In the genomic region with DNA sequence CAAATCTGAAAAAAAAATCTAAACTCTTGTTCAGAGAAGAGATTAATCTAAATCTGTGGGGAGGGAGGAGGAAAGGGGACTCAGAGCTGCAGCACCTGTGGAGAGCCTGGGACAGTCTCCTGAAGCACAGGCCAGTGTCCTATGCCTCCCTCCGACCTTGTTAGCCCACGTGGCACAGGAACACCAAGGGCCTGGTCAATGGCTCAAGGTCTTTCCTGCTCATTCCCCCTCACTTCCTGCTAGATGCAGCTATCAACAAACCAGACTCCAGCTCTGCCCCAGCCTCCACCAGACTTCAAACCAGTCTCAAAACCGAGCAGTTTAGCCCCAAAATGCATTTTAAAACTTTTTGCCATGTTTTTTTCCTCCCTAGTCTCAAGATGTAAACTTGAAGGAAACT, we compare ENCODE assay signal across 26 cellular contexts. TPM values are rescaled to one million over a fixed set of nuclear protein-coding genes. Genes with fewer than 3 reads are reported as not detected.
DNase-seq lines count a peak whose midpoint lies in the region; ATAC-seq, FAIRE-seq and TF ChIP-seq lines count a peak whose summit lies in the region.
"Had no signal": no experiment of that assay in that cellular context is flagged by ENCODE, and none has a peak within 500 bp of the region (broad histone marks: within the 10 kb centered on the region; RNA-seq: fewer than 3 reads in every experiment).

No MANE protein-coding gene starts in this region.

- H3K56ac ChIP-seq in H1 (replicated peaks; ENCODE audit: insufficient read length, low read depth, low read length) = no peak overlapping the region

- no peak overlapping the region for H2BK12ac ChIP-seq in H1 (ENCODE audit: low read depth, low read length)

- FAIRE-seq in H1 (lab: Jason Lieb, UNC) = no peak
- FAIRE-seq: A204.1, GM12891, GM18507, H54 had no signal

- no peak overlapping the region for H4K91ac ChIP-seq in H1 (replicated peaks; ENCODE audit: insufficient read length, low read length)

- POLR2A ChIA-PET in H1 (lab: Charles Lee; ENCODE audit: partially characterized antibody) = no interaction called here

- H3K27me3 ChIP-seq in H1 (replicated peaks in 1 of 4; ENCODE audit: control insufficient read depth in 3 of 4, extremely low read depth in 1 of 4, insufficient read depth in 3 of 4, low read length in 3 of 4) = no peaks in the 10 kb centered on the region
- H3K27me3 ChIP-seq: BLaER1 had no signal

- H3K79me2 ChIP-seq in H1 (ENCODE audit: control insufficient read depth in 1 of 2, insufficient read depth in 2 of 2, low read length in 2 of 2) = no peaks in the 10 kb centered on the region

- H3K27ac ChIP-seq in 22Rv1 (peak overlapping the region; percentile 25; the same call in 1 of the 2 replicates), H1 (ENCODE audit: low read depth, low read length) (no peak overlapping the region)
- H3K27ac ChIP-seq: BLaER1, HL-60 had no signal

- no peaks in the 10 kb centered on the region for H3K23me2 ChIP-seq in H1 (ENCODE audit: low read depth, low read length)

- no peak overlapping the region for H3K18ac ChIP-seq in H1 (ENCODE audit: extremely low read depth, low read length)

- WGBS in H1 (ENCODE audit: extremely low coverage in 1 of 2, insufficient coverage in 1 of 2, insufficient read length in 1 of 2, insufficient replicate concordance in 2 of 2, low coverage in 1 of 2, low lambda C conversion rate in 2 of 2, missing lambda C conversion rate in 1 of 2), 2 experiments = 94% methylated on average over 3 of the region's 3 CpGs; no CpG with 5 or more reads in 1 of the 2 experiments

- no peak overlapping the region for H4K5ac ChIP-seq in H1 (ENCODE audit: insufficient read length, low read depth, low read length)

- 0 out of 2 replicates have a peak overlapping the region, but pooled peaks have one; percentile 38 for H4K8ac ChIP-seq in H1 (ENCODE audit: extremely low read depth, insufficient read depth, low read length)

- no peak for TF ChIP-seq RAD21 in H1 (IDR thresholded peaks at IDR 0.05 in 1 of 2, conservative IDR thresholded peaks at IDR 0.05 in 1 of 2; ENCODE audit: low read depth in 2 of 2, low read length in 2 of 2)

- H3K9me3 Mint-ChIP-seq in HFFc6 = peaks cover 16% of the 10 kb centered on the region; the same call in 1 of the 2 replicates

- no peaks in the 10 kb centered on the region for H3K4me1 ChIP-seq in H1 (replicated peaks in 1 of 4; ENCODE audit: control insufficient read depth in 3 of 4, insufficient read depth in 4 of 4, low read length in 3 of 4)
- H3K4me1 ChIP-seq: BLaER1 had no signal

- DNase-seq in HFFc6 = no peak
- no peak for DNase-seq in H1 (ENCODE audit: low read depth in 1 of 2, low spot score in 2 of 2)
- DNase-seq in mucosa of gallbladder (ENCODE audit: low spot score) = peak; percentile 51
- DNase-seq in glomerular visceral epithelial cell (ENCODE audit: extremely low spot score) = no peak
- DNase-seq in activated CD4-positive, CD25-positive, alpha-beta regulatory T cell (lab: John Stamatoyannopoulos, UW) = no peak
- DNase-seq: CD8-positive, alpha-beta T cell; KG1; MV-4-11; NCI-H1105 treated with DMSO at 0.1 percent for 48 hours; NCI-H2029 treated with DMSO at 0.1 percent for 48 hours; NCI-H2171; NCI-H524 treated with DMSO at 0.1 percent for 48 hours; OCI-M1; Right ventricle myocardium superior had no signal

- H3K79me1 ChIP-seq in H1 (ENCODE audit: low read depth, low read length) = no peaks in the 10 kb centered on the region

- no peak overlapping the region for H3K4me2 ChIP-seq in H1 (ENCODE audit: insufficient read depth in 1 of 2, low read depth in 2 of 2, low read length in 2 of 2)
- H3K4me2 ChIP-seq: BLaER1 had no signal

- TF ChIP-seq POLR2A in H1 (IDR thresholded peaks at IDR 0.05; ENCODE audit: control extremely low read depth in 1 of 2, low read depth in 2 of 2, low read length in 2 of 2) = no peak

- no peak overlapping the region for H3K23ac ChIP-seq in H1 (ENCODE audit: insufficient read length)

- H3K14ac ChIP-seq in H1 (ENCODE audit: insufficient read length) = no peak overlapping the region

- H2BK120ac ChIP-seq in H1 (replicated peaks; ENCODE audit: low read depth, low read length) = no peak overlapping the region

- H3K27ac Mint-ChIP-seq in HFFc6 = 0 out of 2 replicates have a peak overlapping the region, but pooled peaks have one; percentile 11
- H3K27ac Mint-ChIP-seq: CD8-positive, alpha-beta T cell had no signal

- H3K36me3 Mint-ChIP-seq in HFFc6 (ENCODE audit: low read depth) = peaks cover 9% of the 10 kb centered on the region
- H3K36me3 Mint-ChIP-seq: CD8-positive, alpha-beta T cell had no signal

- H3K9ac ChIP-seq in H1 (replicated peaks in 1 of 4; ENCODE audit: extremely low read depth in 1 of 4, low read depth in 3 of 4, low read length in 3 of 4) = no peak overlapping the region
- H3K9ac ChIP-seq: BLaER1 had no signal

- no peak overlapping the region for H2AK5ac ChIP-seq in H1 (ENCODE audit: low read depth, low read length)

- TF ChIP-seq CTCF in 22Rv1 (IDR thresholded peaks at IDR 0.05) (no peak), HFFc6 (IDR thresholded peaks at IDR 0.05) (no peak), H1 (IDR thresholded peaks at IDR 0.05; ENCODE audit: control extremely low read depth in 1 of 3, insufficient read depth in 1 of 3, low read depth in 1 of 3, low read length in 3 of 3) (no peak)

- H3K4me3 ChIP-seq in H1 (ENCODE audit: extremely low read depth in 1 of 4, insufficient read depth in 2 of 4, low read depth in 3 of 4, low read length in 4 of 4) = no peak overlapping the region
- H3K4me3 ChIP-seq: BLaER1 had no signal

- H4K20me1 ChIP-seq in H1 (replicated peaks in 1 of 2; ENCODE audit: control insufficient read depth in 1 of 2, insufficient read depth in 2 of 2, low read length in 2 of 2) = no peaks in the 10 kb centered on the region
- H4K20me1 ChIP-seq: BLaER1 had no signal

- no peaks in the 10 kb centered on the region; a peak in 2 of 8 replicates for H3K36me3 ChIP-seq in H1 (ENCODE audit: control insufficient read depth in 2 of 4, insufficient read depth in 4 of 4, low read length in 3 of 4)
- H3K36me3 ChIP-seq: BLaER1 had no signal

- TF ChIP-seq EP300 in H1 (IDR thresholded peaks at IDR 0.05; ENCODE audit: borderline replicate concordance in 1 of 2, low read depth in 2 of 2, low read length in 2 of 2) = no peak

- no peak overlapping the region for H3K4ac ChIP-seq in H1 (replicated peaks; ENCODE audit: insufficient read length, low read depth, low read length)

- CTCF ChIA-PET in H1 (lab: Charles Lee; ENCODE audit: partially characterized antibody) = interaction anchor here (1.1 to 1.4 kb wide), 2 partner anchors 9 to 364 kb away, joined by 3 to 4 read pairs; no protein-coding TSS in a partner anchor

- H3K9me3 ChIP-seq in H1 (ENCODE audit: insufficient read depth in 2 of 2, low read depth in 1 of 2, low read length in 1 of 2) = peaks cover 15 to 19% of the 10 kb centered on the region in 2 experiments

- no peak overlapping the region for H3K4me3 Mint-ChIP-seq in HFFc6
- H3K4me3 Mint-ChIP-seq: CD8-positive, alpha-beta T cell had no signal

- H2BK5ac ChIP-seq in H1 (ENCODE audit: low read depth, low read length) = no peak overlapping the region

- no peak for ATAC-seq in GM18870 (IDR thresholded peaks at IDR 0.05; ENCODE audit: unreplicated experiment)
- ATAC-seq in HG03280 (IDR thresholded peaks at IDR 0.05; ENCODE audit: unreplicated experiment) = no peak
- ATAC-seq: CD8-positive, alpha-beta T cell had no signal

- peaks cover 9% of the 10 kb centered on the region for H3K4me1 Mint-ChIP-seq in HFFc6 (ENCODE audit: low read depth)

- H2BK20ac ChIP-seq in H1 (ENCODE audit: low read length) = no peak overlapping the region

- peaks cover 1% of the 10 kb centered on the region; the same call in 1 of the 2 replicates for H3K27me3 Mint-ChIP-seq in HFFc6 (ENCODE audit: insufficient read depth)

- no peak overlapping the region for H2BK15ac ChIP-seq in H1 (ENCODE audit: low read length)

- no peak overlapping the region for H2AFZ ChIP-seq in H1 (ENCODE audit: low read length)

TF ChIP-seq in H1, 55 proteins besides CTCF, POLR2A, EP300 and RAD21:
- no peak for TF ChIP-seq KDM4A (IDR thresholded peaks at IDR 0.05; ENCODE audit: low read depth, low read length, severe bottlenecking)
- TF ChIP-seq CREB1 (IDR thresholded peaks at IDR 0.05) = no peak
- TF ChIP-seq, protein P1, sequence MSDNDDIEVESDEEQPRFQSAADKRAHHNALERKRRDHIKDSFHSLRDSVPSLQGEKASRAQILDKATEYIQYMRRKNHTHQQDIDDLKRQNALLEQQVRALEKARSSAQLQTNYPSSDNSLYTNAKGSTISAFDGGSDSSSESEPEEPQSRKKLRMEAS (IDR thresholded peaks at IDR 0.05) = no peak
- no peak for TF ChIP-seq SIN3A (conservative IDR thresholded peaks at IDR 0.05 in 1 of 2, IDR thresholded peaks at IDR 0.05 in 1 of 2; ENCODE audit: low read depth in 1 of 2, low read length in 2 of 2)
- TF ChIP-seq NRF1 (IDR thresholded peaks at IDR 0.05; ENCODE audit: low read depth, low read length) = no peak
- no peak for TF ChIP-seq PHF8 (conservative IDR thresholded peaks at IDR 0.05; ENCODE audit: low read depth, low read length)
- no peak for TF ChIP-seq SIRT6 (IDR thresholded peaks at IDR 0.05; ENCODE audit: low read length)
- TF ChIP-seq CTBP2 (IDR thresholded peaks at IDR 0.05; ENCODE audit: borderline replicate concordance, insufficient read depth, insufficient read length, low read length) = no peak
- no peak for TF ChIP-seq TEAD4 (IDR thresholded peaks at IDR 0.05; ENCODE audit: low read depth, low read length)
- TF ChIP-seq SP4 (IDR thresholded peaks at IDR 0.05; ENCODE audit: low read length) = no peak
- TF ChIP-seq EGR1 (IDR thresholded peaks at IDR 0.05; ENCODE audit: borderline replicate concordance, low read depth, low read length) = no peak
- TF ChIP-seq YY1 (IDR thresholded peaks at IDR 0.05; ENCODE audit: low read depth, low read length) = no peak
- TF ChIP-seq ZNF274 (IDR thresholded peaks at IDR 0.05; ENCODE audit: borderline replicate concordance, extremely low read depth, low read length) = no peak
- no peak for TF ChIP-seq MAFK (IDR thresholded peaks at IDR 0.05; ENCODE audit: low read depth, low read length)

RNA-seq across cellular contexts. Expression of a gene that starts 20.1 kb away (rescaled TPM):
- total RNA-seq in HFFc6 (2021; fragmentation: NEBNext Ultra II Directional; extraction: Animal tissue kit (Norgen Biotek cat#: 25700)) = not detected
- total RNA-seq in H1 (2021; fragmentation: NEBNext Ultra II Directional; extraction: Animal tissue kit (Norgen Biotek cat#: 25700)) = not detected in 2 replicates
- polyA plus RNA-seq in H1 (2011; rRNA removed) = not detected in 2 replicates
- polyA plus RNA-seq in H1 (2011; cell fraction: cytosol; rRNA removed) = not detected
- not detected for polyA plus RNA-seq in H1 (2011; cell fraction: nucleus; rRNA removed)
- polyA plus RNA-seq in H1 (2012, experiment 1 of 2) = not detected in 4 replicates
- polyA plus RNA-seq in H1 (2012, experiment 2 of 2) = not detected
- polyA plus RNA-seq in H1 (2013, experiment 1 of 2) = not detected
- not detected for polyA plus RNA-seq in H1 (2013, experiment 2 of 2)
- not detected in 2 replicates for polyA minus RNA-seq in H1 (2011; rRNA and poly(A)+ RNA removed)
- not detected for polyA minus RNA-seq in H1 (2011; cell fraction: cytosol; rRNA and poly(A)+ RNA removed)
- polyA minus RNA-seq in H1 (2011; cell fraction: nucleus; rRNA and poly(A)+ RNA removed) = not detected
- 0.23 TPM for total RNA-seq in mucosa of gallbladder
- total RNA-seq: CD8-positive, alpha-beta T cell; G401; Right ventricle myocardium superior; RPMI7951; SK-MEL-5 had no signal
